ENCODE assay signal across 18 cellular contexts in the genomic region with DNA sequence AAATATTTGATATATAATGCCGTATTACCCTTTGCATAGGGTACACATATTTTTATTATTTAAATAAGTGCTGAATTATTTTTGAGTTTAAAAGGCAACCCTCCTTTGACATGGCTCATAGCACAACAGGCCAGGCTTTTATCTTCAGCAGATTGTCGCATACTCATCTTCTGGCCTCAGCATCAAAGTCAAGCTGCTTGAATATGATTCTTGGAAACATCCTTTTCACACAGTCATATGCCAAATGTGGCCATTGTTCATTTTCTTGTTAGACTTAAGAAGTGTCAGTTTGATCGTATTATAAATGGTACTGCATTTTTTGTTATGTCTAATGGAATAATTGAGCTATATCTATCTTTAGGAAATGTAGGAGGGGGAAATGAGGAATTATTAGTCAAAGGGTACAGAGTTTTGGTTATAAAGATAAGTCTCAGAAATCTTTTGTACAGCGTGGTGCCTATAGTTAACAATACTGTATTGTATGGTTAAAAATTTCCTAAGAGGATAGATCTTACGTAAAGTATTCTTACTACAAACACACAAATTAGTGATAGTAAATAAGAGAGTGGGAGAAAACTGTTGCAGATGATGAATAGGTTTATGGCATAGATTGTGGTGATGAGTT.
DNase-seq lines count a peak whose midpoint lies in the region; ATAC-seq, FAIRE-seq and TF ChIP-seq lines count a peak whose summit lies in the region.
"Had no signal": no experiment of that assay in that cellular context is flagged by ENCODE, and none has a peak within 500 bp of the region (broad histone marks: within the 10 kb centered on the region; RNA-seq: fewer than 3 reads in every experiment).

No MANE protein-coding gene starts in this region.

- no peak for DNase-seq in activated T-cell treated with anti-CD3 and anti-CD28 coated beads, Interleukin-2, amount 50 U/mL, for 24 hours
- DNase-seq in activated T-cell treated with anti-CD3 and anti-CD28 coated beads, Interleukin-2, amount 50 U/mL, for 1 hour = no peak
- DNase-seq in HTR-8/SVneo (ENCODE audit: insufficient read length, low spot score) (no peak), NCI-H1105 (lab: John Stamatoyannopoulos, UW) (no peak), nephron progenitor cell (no peak)
- no peak for DNase-seq in activated naive CD8-positive, alpha-beta T cell treated with anti-CD3 and anti-CD28 coated beads for 36 hours
- DNase-seq: DMS53, KBM-7, NCI-H1048, NCI-H2107, NCI-H345, NCI-H748 treated with DMSO at 0.1 percent for 48 hours, Right ventricle myocardium superior had no signal

- H3K27ac Mint-ChIP-seq in activated T-cell treated with anti-CD3 and anti-CD28 coated beads, Interleukin-2, amount 50 U/mL, for 24 hours = peak overlapping the region; percentile 42
- H3K27ac Mint-ChIP-seq in activated naive CD8-positive, alpha-beta T cell treated with anti-CD3 and anti-CD28 coated beads for 36 hours = peak overlapping the region; percentile 2
- H3K27ac Mint-ChIP-seq in nephron progenitor cell = no peak overlapping the region
- H3K27ac Mint-ChIP-seq: CD14-positive monocyte had no signal

- H3K4me3 ChIP-seq in neuron (ENCODE audit: low read length) = no peak overlapping the region

- no peaks in the 10 kb centered on the region for H3K9me3 Mint-ChIP-seq in activated T-cell treated with anti-CD3 and anti-CD28 coated beads, Interleukin-2, amount 50 U/mL, for 24 hours
- H3K9me3 Mint-ChIP-seq in activated naive CD8-positive, alpha-beta T cell treated with anti-CD3 and anti-CD28 coated beads for 36 hours = no peaks in the 10 kb centered on the region
- H3K9me3 Mint-ChIP-seq in nephron progenitor cell = no peaks in the 10 kb centered on the region
- H3K9me3 Mint-ChIP-seq: CD14-positive monocyte had no signal

- FAIRE-seq in HTR-8/SVneo (lab: Jason Lieb, UNC) = peak; percentile 96
- FAIRE-seq: G401.6 had no signal

- no peaks in the 10 kb centered on the region for H3K27me3 Mint-ChIP-seq in activated T-cell treated with anti-CD3 and anti-CD28 coated beads, Interleukin-2, amount 50 U/mL, for 24 hours
- no peaks in the 10 kb centered on the region for H3K27me3 Mint-ChIP-seq in activated naive CD8-positive, alpha-beta T cell treated with anti-CD3 and anti-CD28 coated beads for 36 hours
- no peaks in the 10 kb centered on the region for H3K27me3 Mint-ChIP-seq in nephron progenitor cell (ENCODE audit: low read depth, poor library complexity)

- no peaks in the 10 kb centered on the region for H3K36me3 ChIP-seq in neuron (ENCODE audit: insufficient read depth, low read length)

- peak overlapping the region; percentile 32 for H3K4me3 Mint-ChIP-seq in activated T-cell treated with anti-CD3 and anti-CD28 coated beads, Interleukin-2, amount 50 U/mL, for 24 hours
- no peak overlapping the region for H3K4me3 Mint-ChIP-seq in activated naive CD8-positive, alpha-beta T cell treated with anti-CD3 and anti-CD28 coated beads for 36 hours
- H3K4me3 Mint-ChIP-seq in nephron progenitor cell = no peak overlapping the region
- H3K4me3 Mint-ChIP-seq: CD14-positive monocyte had no signal

- H3K27me3 ChIP-seq in neuron (ENCODE audit: insufficient read depth, low read length) = no peaks in the 10 kb centered on the region

- ATAC-seq in GM18520 (IDR thresholded peaks at IDR 0.05; ENCODE audit: unreplicated experiment) = no peak
- ATAC-seq: Panc1 had no signal

- peaks cover 7% of the 10 kb centered on the region for H3K36me3 Mint-ChIP-seq in activated T-cell treated with anti-CD3 and anti-CD28 coated beads, Interleukin-2, amount 50 U/mL, for 24 hours (ENCODE audit: low read depth)
- H3K36me3 Mint-ChIP-seq in activated naive CD8-positive, alpha-beta T cell treated with anti-CD3 and anti-CD28 coated beads for 36 hours = peaks cover 4% of the 10 kb centered on the region
- no peaks in the 10 kb centered on the region for H3K36me3 Mint-ChIP-seq in nephron progenitor cell (ENCODE audit: low read depth)
- H3K36me3 Mint-ChIP-seq: CD14-positive monocyte had no signal

- H2AFZ ChIP-seq in neuron (ENCODE audit: low read depth, low read length) = peak overlapping the region; percentile 26

- H3K9me3 ChIP-seq in neuron (ENCODE audit: low read length) = no peaks in the 10 kb centered on the region

- H3K4me1 ChIP-seq in neuron (ENCODE audit: insufficient read depth, low read length) = peaks cover 4% of the 10 kb centered on the region

- TF ChIP-seq CTCF in nephron progenitor cell (IDR thresholded peaks at IDR 0.05) = no peak

- H3K4me1 Mint-ChIP-seq in activated T-cell treated with anti-CD3 and anti-CD28 coated beads, Interleukin-2, amount 50 U/mL, for 24 hours (ENCODE audit: low read depth) = peaks cover 45% of the 10 kb centered on the region
- peaks cover 29% of the 10 kb centered on the region for H3K4me1 Mint-ChIP-seq in activated naive CD8-positive, alpha-beta T cell treated with anti-CD3 and anti-CD28 coated beads for 36 hours
- no peaks in the 10 kb centered on the region for H3K4me1 Mint-ChIP-seq in nephron progenitor cell
- H3K4me1 Mint-ChIP-seq: CD14-positive monocyte had no signal
